In genomic region chr19:1992759-1993260, GRCh38 we compare ENCODE assay signal across 14 cellular contexts. TPM values are rescaled to one million over a fixed set of nuclear protein-coding genes. Genes with fewer than 3 reads are reported as not detected.
A peak's percentile ranks its signal among the peaks of the same experiment; 100 is the strongest.
DNase-seq lines count a peak whose midpoint lies in the region; ATAC-seq and TF ChIP-seq lines count a peak whose summit lies in the region.
"Had no signal": no experiment of that assay in that cellular context is flagged by ENCODE, and none has a peak within 500 bp of the region (broad histone marks: within the 10 kb centered on the region; RNA-seq: fewer than 3 reads in every experiment).

No MANE protein-coding gene starts in this region.

- H2BK15ac ChIP-seq in mesendoderm (replicated peaks; ENCODE audit: low read depth), result no peak overlapping the region

- no peak overlapping the region for H3K23ac ChIP-seq in mesendoderm (ENCODE audit: low read length)

- H3K4me2 ChIP-seq in mesendoderm (ENCODE audit: low read length), result no peak overlapping the region

- no peak overlapping the region for H3K56ac ChIP-seq in mesendoderm (ENCODE audit: low read length)

- no peaks in the 10 kb centered on the region for H3K4me1 ChIP-seq in BE2C
- H3K4me1 ChIP-seq in mesendoderm (ENCODE audit: control insufficient read depth, low read depth, low read length), result no peaks in the 10 kb centered on the region

- H4K8ac ChIP-seq in mesendoderm (ENCODE audit: low read depth, low read length), result no peak overlapping the region

- no peak overlapping the region for H2BK120ac ChIP-seq in mesendoderm (ENCODE audit: low read depth, low read length)

- no peaks in the 10 kb centered on the region for H3K79me2 ChIP-seq in mesendoderm (ENCODE audit: control insufficient read depth, insufficient read depth, low read length)

- H3K9ac ChIP-seq in mesendoderm (ENCODE audit: low read length), result no peak overlapping the region

- H3K18ac ChIP-seq in mesendoderm (ENCODE audit: low read length), result no peak overlapping the region

- H2AK5ac ChIP-seq in mesendoderm (ENCODE audit: low read length), result no peak overlapping the region

- no peak overlapping the region for H3K27ac ChIP-seq in mesendoderm (ENCODE audit: low read depth, low read length)
- H3K27ac ChIP-seq: thoracic aorta had no signal

- no peak overlapping the region for H3K4ac ChIP-seq in mesendoderm (ENCODE audit: low read depth, low read length)

- no peak for TF ChIP-seq CTCF in BE2C (IDR thresholded peaks at IDR 0.05; ENCODE audit: low read depth, low read length)

- no peaks in the 10 kb centered on the region for H3K9me3 ChIP-seq in BE2C
- H3K9me3 ChIP-seq: thoracic aorta had no signal

- DNase-seq in BE2C (peak; percentile 67), ELF-1 (ENCODE audit: low read depth, low spot score) (peak; percentile 59), mesendoderm (peak; percentile 48), NCI-H345 (lab: John Stamatoyannopoulos, UW) (no peak), DMS114 treated with DMSO at 0.1 percent for 48 hours (lab: John Stamatoyannopoulos, UW; ENCODE audit: unreplicated experiment) (no peak)
- DNase-seq in activated CD4-positive, alpha-beta T cell treated with anti-CD3 and anti-CD28 coated beads, Interleukin-2, amount 50 U/mL, for 48 hours, result peak; percentile 29 to 39
- DNase-seq: cerebellar nuclear complex, IMR-90, midbrain, NCI-H1436 had no signal

- WGBS in mesendoderm (ENCODE audit: extremely low coverage, insufficient coverage, low lambda C conversion rate), result no CpG with 5 or more reads among the region's 44 CpGs

- no peak overlapping the region for H4K5ac ChIP-seq in mesendoderm (ENCODE audit: low read length)

- H2BK5ac ChIP-seq in mesendoderm (ENCODE audit: low read length), result no peak overlapping the region

- peaks cover 47% of the 10 kb centered on the region for H3K36me3 ChIP-seq in BE2C
- no peaks in the 10 kb centered on the region for H3K36me3 ChIP-seq in mesendoderm (ENCODE audit: control insufficient read depth, insufficient read depth, low read length)

- ATAC-seq in GM19395 (IDR thresholded peaks at IDR 0.05; ENCODE audit: unreplicated experiment), result no peak
- no peak for ATAC-seq in GM21723 (IDR thresholded peaks at IDR 0.05; ENCODE audit: unreplicated experiment)
- ATAC-seq: activated CD4-positive, CD25-positive, alpha-beta regulatory T cell treated with anti-CD3 and anti-CD28 coated beads, Interleukin-2, amount 50 U/mL, for 24 hours had no signal

- H3K27me3 ChIP-seq in BE2C, result no peaks in the 10 kb centered on the region
- no peaks in the 10 kb centered on the region for H3K27me3 ChIP-seq in mesendoderm (ENCODE audit: insufficient read depth, low read length, poor library complexity)

- no peaks in the 10 kb centered on the region for H3K79me1 ChIP-seq in mesendoderm (ENCODE audit: low read length)

- H3K4me3 ChIP-seq in BE2C (ENCODE audit: low read depth, low read length) (no peak overlapping the region), mesendoderm (ENCODE audit: low read length) (no peak overlapping the region)
- H3K4me3 ChIP-seq: thoracic aorta had no signal

RNA-seq across cellular contexts. Expression of gene BTBD2, which starts 22.7 kb away (rescaled TPM):
- polyA plus RNA-seq in BE2C (2012; ENCODE audit: insufficient read depth, insufficient read length, low read depth), result 80.0 TPM
- 46.2 TPM for polyA plus RNA-seq in mesendoderm (2013, experiment 1 of 2)
- polyA plus RNA-seq in mesendoderm (2013, experiment 2 of 2), result 41.1 TPM

RNA-seq across cellular contexts. Expression of gene CSNK1G2, which starts 51.8 kb away (rescaled TPM):
- polyA plus RNA-seq in BE2C (2012; ENCODE audit: insufficient read depth, insufficient read length, low read depth), result 219 TPM
- polyA plus RNA-seq in mesendoderm (2013, experiment 1 of 2), result 124 TPM
- polyA plus RNA-seq in mesendoderm (2013, experiment 2 of 2), result 120 TPM

RNA-seq across cellular contexts. Expression of gene MKNK2, which starts 58.2 kb away (rescaled TPM):
- 117 TPM for polyA plus RNA-seq in BE2C (2012; ENCODE audit: insufficient read depth, insufficient read length, low read depth)
- 98.2 TPM for polyA plus RNA-seq in mesendoderm (2013, experiment 1 of 2)
- polyA plus RNA-seq in mesendoderm (2013, experiment 2 of 2), result 97.3 TPM

Comparison
In these comparisons a context has a peak if more than half of its experiments do, and no peak if none do; other contexts are left out.
1. DNase-seq: peak in BE2C (single experiment), ELF-1 (single experiment), activated CD4-positive, alpha-beta T cell treated with anti-CD3 and anti-CD28 coated beads, Interleukin-2, amount 50 U/mL, for 48 hours (2 of 2) and mesendoderm (single experiment); none in NCI-H345 (single experiment) and DMS114 treated with DMSO at 0.1 percent for 48 hours (single experiment).